ENCODE assay signal across 9 cellular contexts in genomic region chr12:2739832-2740641, GRCh38. TPM values are rescaled to one million over a fixed set of nuclear protein-coding genes. Genes with fewer than 3 reads are reported as not detected.
DNase-seq lines count a peak whose midpoint lies in the region; ATAC-seq, FAIRE-seq and TF ChIP-seq lines count a peak whose summit lies in the region.
"Had no signal": no experiment of that assay in that cellular context is flagged by ENCODE, and none has a peak within 500 bp of the region (broad histone marks: within the 10 kb centered on the region; RNA-seq: fewer than 3 reads in every experiment).

No MANE protein-coding gene starts in this region.

- H3K79me2 ChIP-seq in parathyroid adenoma: no peaks in the 10 kb centered on the region

- H3K36me3 Mint-ChIP-seq in activated naive CD4-positive, alpha-beta T cell treated with anti-CD3 and anti-CD28 coated beads for 36 hours (ENCODE audit: low read depth): no peaks in the 10 kb centered on the region
- H3K36me3 Mint-ChIP-seq in stimulated activated effector memory CD8-positive, alpha-beta T cell treated with anti-CD3 and anti-CD28 coated beads, Interleukin-12 subunit alpha, Interleukin-12 subunit beta, amount 100 ng/mL, for 72 hours: no peaks in the 10 kb centered on the region

- ATAC-seq in GM19023 (IDR thresholded peaks at IDR 0.05; ENCODE audit: unreplicated experiment): no peak
- ATAC-seq in stimulated activated effector memory CD8-positive, alpha-beta T cell treated with anti-CD3 and anti-CD28 coated beads, Interleukin-12 subunit alpha, Interleukin-12 subunit beta, amount 100 ng/mL, for 72 hours: no peak

- H3K36me3 ChIP-seq in parathyroid adenoma (ENCODE audit: control insufficient read depth, insufficient read depth, low read length): no peaks in the 10 kb centered on the region
- H3K36me3 ChIP-seq: upper lobe of left lung had no signal

- H3K4me2 ChIP-seq in parathyroid adenoma (ENCODE audit: low read length): no peak overlapping the region

- no peaks in the 10 kb centered on the region for H3K9me3 Mint-ChIP-seq in activated naive CD4-positive, alpha-beta T cell treated with anti-CD3 and anti-CD28 coated beads for 36 hours
- H3K9me3 Mint-ChIP-seq in stimulated activated effector memory CD8-positive, alpha-beta T cell treated with anti-CD3 and anti-CD28 coated beads, Interleukin-12 subunit alpha, Interleukin-12 subunit beta, amount 100 ng/mL, for 72 hours: no peaks in the 10 kb centered on the region

- no peaks in the 10 kb centered on the region for H3K27me3 ChIP-seq in parathyroid adenoma (ENCODE audit: control insufficient read depth, insufficient read depth, low read length)
- H3K27me3 ChIP-seq: upper lobe of left lung had no signal

- peak; percentile 71 for TF ChIP-seq CTCF in epithelial cell of proximal tubule (conservative IDR thresholded peaks at IDR 0.05; ENCODE audit: low read depth, low read length)
- peak; percentile 65 for TF ChIP-seq CTCF in parathyroid adenoma (IDR thresholded peaks at IDR 0.05)

- DNase-seq in NCI-H748 treated with DMSO at 0.1 percent for 48 hours (lab: John Stamatoyannopoulos, UW): peak; percentile 1
- no peak for DNase-seq in epithelial cell of proximal tubule (ENCODE audit: low read depth)
- no peak for DNase-seq in NCI-H2107 (lab: John Stamatoyannopoulos, UW)
- no peak for DNase-seq in activated naive CD4-positive, alpha-beta T cell treated with anti-CD3 and anti-CD28 coated beads for 36 hours
- DNase-seq in stimulated activated effector memory CD8-positive, alpha-beta T cell treated with anti-CD3 and anti-CD28 coated beads, Interleukin-12 subunit alpha, Interleukin-12 subunit beta, amount 100 ng/mL, for 72 hours (ENCODE audit: low spot score in 2 of 2): no peak

- no peak overlapping the region for H2AFZ ChIP-seq in parathyroid adenoma

- intact Hi-C loops in activated naive CD4-positive, alpha-beta T cell treated with anti-CD3 and anti-CD28 coated beads for 36 hours (cut with micrococcal nuclease): loop anchor here (10.0 kb wide), 1 partner anchor 55 kb away; no protein-coding TSS in a partner anchor

- no peaks in the 10 kb centered on the region for H3K4me1 Mint-ChIP-seq in activated naive CD4-positive, alpha-beta T cell treated with anti-CD3 and anti-CD28 coated beads for 36 hours (ENCODE audit: low read depth)
- H3K4me1 Mint-ChIP-seq in stimulated activated effector memory CD8-positive, alpha-beta T cell treated with anti-CD3 and anti-CD28 coated beads, Interleukin-12 subunit alpha, Interleukin-12 subunit beta, amount 100 ng/mL, for 72 hours: peaks cover 4% of the 10 kb centered on the region

- FAIRE-seq in G401.6 (lab: Jason Lieb, UNC): peak; percentile 45

- no peak overlapping the region for H3K27ac ChIP-seq in parathyroid adenoma
- H3K27ac ChIP-seq: upper lobe of left lung had no signal

- peaks cover 2% of the 10 kb centered on the region for H3K4me1 ChIP-seq in parathyroid adenoma
- H3K4me1 ChIP-seq: upper lobe of left lung had no signal

- no peak overlapping the region for H3K4me3 ChIP-seq in epithelial cell of proximal tubule (ENCODE audit: low read depth, low read length)
- H3K4me3 ChIP-seq in parathyroid adenoma (ENCODE audit: low read depth, low read length): no peak overlapping the region
- H3K4me3 ChIP-seq: upper lobe of left lung had no signal

- no peak overlapping the region for H3K27ac Mint-ChIP-seq in activated naive CD4-positive, alpha-beta T cell treated with anti-CD3 and anti-CD28 coated beads for 36 hours
- H3K27ac Mint-ChIP-seq in stimulated activated effector memory CD8-positive, alpha-beta T cell treated with anti-CD3 and anti-CD28 coated beads, Interleukin-12 subunit alpha, Interleukin-12 subunit beta, amount 100 ng/mL, for 72 hours: no peak overlapping the region

- H3K27me3 Mint-ChIP-seq in activated naive CD4-positive, alpha-beta T cell treated with anti-CD3 and anti-CD28 coated beads for 36 hours (ENCODE audit: low read depth): peaks cover 2% of the 10 kb centered on the region

- CTCF ChIA-PET in activated naive CD4-positive, alpha-beta T cell treated with anti-CD3 and anti-CD28 coated beads for 36 hours (lab: Charles Lee): interaction anchor here (1.6 kb wide), 1 partner anchor 11 kb away, joined by 3 read pairs; no protein-coding TSS in a partner anchor

- H3K9ac ChIP-seq in parathyroid adenoma: no peak overlapping the region

- H3K4me3 Mint-ChIP-seq in activated naive CD4-positive, alpha-beta T cell treated with anti-CD3 and anti-CD28 coated beads for 36 hours: no peak overlapping the region
- H3K4me3 Mint-ChIP-seq in stimulated activated effector memory CD8-positive, alpha-beta T cell treated with anti-CD3 and anti-CD28 coated beads, Interleukin-12 subunit alpha, Interleukin-12 subunit beta, amount 100 ng/mL, for 72 hours: no peak overlapping the region

- H3K9me3 ChIP-seq in parathyroid adenoma (ENCODE audit: control insufficient read depth, low read length): no peaks in the 10 kb centered on the region
- H3K9me3 ChIP-seq: upper lobe of left lung had no signal

RNA-seq across cellular contexts. Expression of gene FKBP4, which starts 54.7 kb away (rescaled TPM):
- total RNA-seq in epithelial cell of proximal tubule: 51.9 and 87.3 TPM in 2 replicates
- total RNA-seq in activated naive CD4-positive, alpha-beta T cell treated with anti-CD3 and anti-CD28 coated beads for 36 hours: 100 to 1,000 TPM; 139 TPM
